ENCODE assay signal across 15 cellular contexts in genomic region chr19:23262892-23263291, GRCh38. TPM values are rescaled to one million over a fixed set of nuclear protein-coding genes. Genes with fewer than 3 reads are reported as not detected.
DNase-seq lines count a peak whose midpoint lies in the region; ATAC-seq and TF ChIP-seq lines count a peak whose summit lies in the region.
"Had no signal": no experiment of that assay in that cellular context is flagged by ENCODE, and none has a peak within 500 bp of the region (broad histone marks: within the 10 kb centered on the region; RNA-seq: fewer than 3 reads in every experiment).

No MANE protein-coding gene starts in this region.

- CTCF ChIA-PET in naive thymus-derived CD4-positive, alpha-beta T cell (lab: Charles Lee): no interaction called here

- peak overlapping the region; percentile 77 for H3K27ac ChIP-seq in hepatocyte
- H3K27ac ChIP-seq in naive thymus-derived CD4-positive, alpha-beta T cell (ENCODE audit: low read depth, low read length): no peak overlapping the region
- H3K27ac ChIP-seq: 22Rv1 had no signal

- no peak overlapping the region for H3K4me2 ChIP-seq in hepatocyte
- H3K4me2 ChIP-seq: GM23338 had no signal

- H3K27ac Mint-ChIP-seq in activated naive CD4-positive, alpha-beta T cell treated with anti-CD3 and anti-CD28 coated beads, Interleukin-2, amount 50 U/mL, for 24 hours: peak overlapping the region; percentile 43
- peak overlapping the region in 6 of 9 donors; percentile 2 to 52 (median 36) for H3K27ac Mint-ChIP-seq in naive thymus-derived CD4-positive, alpha-beta T cell
- H3K27ac Mint-ChIP-seq: CD14-positive monocyte, GM23338 had no signal

- no peaks in the 10 kb centered on the region for H3K36me3 ChIP-seq in hepatocyte (replicated peaks; ENCODE audit: insufficient read depth, low read depth)
- H3K36me3 ChIP-seq in naive thymus-derived CD4-positive, alpha-beta T cell (ENCODE audit: control insufficient read depth in 2 of 3, insufficient read depth in 3 of 3, low read length in 3 of 3): peaks cover 0 to 34% (median 10%) of the 10 kb centered on the region in 3 experiments

- peaks cover 10% of the 10 kb centered on the region for H3K4me1 Mint-ChIP-seq in activated naive CD4-positive, alpha-beta T cell treated with anti-CD3 and anti-CD28 coated beads, Interleukin-2, amount 50 U/mL, for 24 hours
- H3K4me1 Mint-ChIP-seq in naive thymus-derived CD4-positive, alpha-beta T cell: peaks cover 0 to 6% (median 0%) of the 10 kb centered on the region in 7 donors
- H3K4me1 Mint-ChIP-seq: GM23338 had no signal

- no peaks in the 10 kb centered on the region for H3K27me3 Mint-ChIP-seq in activated naive CD4-positive, alpha-beta T cell treated with anti-CD3 and anti-CD28 coated beads, Interleukin-2, amount 50 U/mL, for 24 hours
- no peaks in the 10 kb centered on the region for H3K27me3 Mint-ChIP-seq in naive thymus-derived CD4-positive, alpha-beta T cell
- H3K27me3 Mint-ChIP-seq: CD8-positive, alpha-beta memory T cell had no signal

- peaks cover 17% of the 10 kb centered on the region for H3K36me3 Mint-ChIP-seq in activated naive CD4-positive, alpha-beta T cell treated with anti-CD3 and anti-CD28 coated beads, Interleukin-2, amount 50 U/mL, for 24 hours
- peaks cover 3 to 80% (median 39%) of the 10 kb centered on the region in 5 donors for H3K36me3 Mint-ChIP-seq in naive thymus-derived CD4-positive, alpha-beta T cell

- no peak for ATAC-seq in naive thymus-derived CD4-positive, alpha-beta T cell
- ATAC-seq: GM23338 had no signal

- peaks cover 4% of the 10 kb centered on the region for H3K79me2 ChIP-seq in hepatocyte

- intact Hi-C loops in naive thymus-derived CD4-positive, alpha-beta T cell (cut with micrococcal nuclease): no loop called here

- POLR2A ChIA-PET in naive thymus-derived CD4-positive, alpha-beta T cell (lab: Charles Lee): interaction anchor here (0.8 kb wide), 1 partner anchor 10 kb away, joined by 3 read pairs; no protein-coding TSS in a partner anchor

- no peak for TF ChIP-seq CTCF in hepatocyte (IDR thresholded peaks at IDR 0.05; ENCODE audit: poor library complexity)

- H3K27me3 ChIP-seq in hepatocyte: no peaks in the 10 kb centered on the region
- no peaks in the 10 kb centered on the region for H3K27me3 ChIP-seq in naive thymus-derived CD4-positive, alpha-beta T cell (ENCODE audit: control insufficient read depth in 2 of 2, insufficient read depth in 2 of 2, low read length in 2 of 2)

- H3K4me3 ChIP-seq in hepatocyte: no peak overlapping the region
- no peak overlapping the region for H3K4me3 ChIP-seq in naive thymus-derived CD4-positive, alpha-beta T cell (ENCODE audit: low read length)
- H3K4me3 ChIP-seq: GM23338 had no signal

- peak; percentile 17 for DNase-seq in DMS53 (lab: John Stamatoyannopoulos, UW)
- DNase-seq in DMS53 treated with DMSO at 0.1 percent for 48 hours (lab: John Stamatoyannopoulos, UW; ENCODE audit: unreplicated experiment): no peak
- DNase-seq in activated naive CD4-positive, alpha-beta T cell (lab: John Stamatoyannopoulos, UW): no peak
- DNase-seq in hepatocyte (ENCODE audit: low spot score): peak; percentile 40
- no peak for DNase-seq in naive thymus-derived CD4-positive, alpha-beta T cell
- DNase-seq in stimulated activated CD4-positive, alpha-beta T cell treated with anti-CD3 and anti-CD28 coated beads, Interleukin-4, amount 100 ng/mL, for 4 hours: no peak
- no peak for DNase-seq in DMS153 (lab: John Stamatoyannopoulos, UW)
- DNase-seq: Caco-2; CD8-positive, alpha-beta memory T cell; DMS79; H7 had no signal

- no peaks in the 10 kb centered on the region for H3K9me3 Mint-ChIP-seq in activated naive CD4-positive, alpha-beta T cell treated with anti-CD3 and anti-CD28 coated beads, Interleukin-2, amount 50 U/mL, for 24 hours
- peaks cover 0 to 31% (median 0%) of the 10 kb centered on the region in 11 donors for H3K9me3 Mint-ChIP-seq in naive thymus-derived CD4-positive, alpha-beta T cell
- H3K9me3 Mint-ChIP-seq: CD8-positive, alpha-beta memory T cell; GM23338 had no signal

- no peak overlapping the region for H2AFZ ChIP-seq in hepatocyte
- H2AFZ ChIP-seq: GM23338 had no signal

- H3K9me2 ChIP-seq in hepatocyte (replicated peaks; ENCODE audit: insufficient read depth): no peaks in the 10 kb centered on the region

- WGBS in hepatocyte (ENCODE audit: low lambda C conversion rate, missing lambda C conversion rate): 91% methylated on average over 4 of the region's 4 CpGs

- no peaks in the 10 kb centered on the region for H3K4me1 ChIP-seq in hepatocyte (ENCODE audit: insufficient read depth)
- H3K4me1 ChIP-seq in naive thymus-derived CD4-positive, alpha-beta T cell (ENCODE audit: control insufficient read depth in 2 of 2, insufficient read depth in 2 of 2, low read length in 2 of 2): no peaks in the 10 kb centered on the region
- H3K4me1 ChIP-seq: Caco-2 had no signal

- no peaks in the 10 kb centered on the region for H4K20me1 ChIP-seq in hepatocyte (ENCODE audit: insufficient read depth, poor library complexity, severe bottlenecking)

- H3K4me3 Mint-ChIP-seq in activated naive CD4-positive, alpha-beta T cell treated with anti-CD3 and anti-CD28 coated beads, Interleukin-2, amount 50 U/mL, for 24 hours: no peak overlapping the region
- no peak overlapping the region for H3K4me3 Mint-ChIP-seq in naive thymus-derived CD4-positive, alpha-beta T cell
- H3K4me3 Mint-ChIP-seq: CD14-positive monocyte; CD8-positive, alpha-beta memory T cell; GM23338 had no signal

- no peaks in the 10 kb centered on the region for H3K9me3 ChIP-seq in hepatocyte (ENCODE audit: low read depth)
- no peaks in the 10 kb centered on the region for H3K9me3 ChIP-seq in naive thymus-derived CD4-positive, alpha-beta T cell (ENCODE audit: control insufficient read depth in 2 of 3, low read length in 3 of 3)
- H3K9me3 ChIP-seq: Caco-2 had no signal

RNA-seq across cellular contexts. Expression of gene ZNF724, which starts 12.7 kb away (rescaled TPM):
- total RNA-seq in hepatocyte: 6.5 and 11.2 TPM in 2 replicates
- 0.93 and 2.4 TPM in 2 replicates for polyA plus RNA-seq in hepatocyte
- 10 to 100 TPM in 1 of 5 experiments, 1 to 10 TPM in 4; 2.9 to 11.3 (median 6.8) TPM for total RNA-seq in naive thymus-derived CD4-positive, alpha-beta T cell
- 1 to 10 TPM; 3.0 to 4.3 TPM for polyA plus RNA-seq in naive thymus-derived CD4-positive, alpha-beta T cell

Comparison
In these comparisons a context has a peak if more than half of its experiments do, and no peak if none do; other contexts are left out.
1. DNase-seq: peak in DMS53 (single experiment) and hepatocyte (single experiment); none in DMS53 treated with DMSO at 0.1 percent for 48 hours (single experiment), activated naive CD4-positive, alpha-beta T cell (0 of 4), naive thymus-derived CD4-positive, alpha-beta T cell (0 of 9), stimulated activated CD4-positive, alpha-beta T cell treated with anti-CD3 and anti-CD28 coated beads, Interleukin-4, amount 100 ng/mL, for 4 hours (0 of 2) and DMS153 (single experiment).